Comparison of ENCODE assay signal across 1 cellular context in the genomic region with DNA sequence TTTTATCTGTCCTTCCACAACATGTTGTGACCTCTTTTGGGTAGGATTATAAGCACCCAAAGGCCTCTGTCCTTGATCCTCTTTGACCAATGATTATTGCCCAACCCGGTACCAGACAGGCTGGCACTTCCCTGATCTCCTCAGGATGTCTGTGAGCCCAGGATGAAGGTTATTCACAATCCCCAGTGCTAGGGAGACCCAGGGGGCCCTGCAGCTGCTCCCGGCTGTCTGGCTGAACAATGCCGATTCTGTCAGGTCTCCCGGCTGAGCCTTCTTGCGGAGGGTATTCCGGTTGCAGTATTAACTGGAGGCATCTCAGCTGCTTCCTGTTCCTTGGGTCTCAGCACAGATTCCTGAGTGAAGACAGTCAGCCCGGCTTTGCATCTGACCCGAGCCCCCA.
TF ChIP-seq lines count a peak whose summit lies in the region.

No MANE protein-coding gene starts in this region.

TF ChIP-seq in GM23338, 12 proteins besides CTCF, POLR2A, EP300 and RAD21:
- no peak for TF ChIP-seq ZNF462 (CRISPR knock-in tag; IDR thresholded peaks at IDR 0.05)
- TF ChIP-seq, protein P1, sequence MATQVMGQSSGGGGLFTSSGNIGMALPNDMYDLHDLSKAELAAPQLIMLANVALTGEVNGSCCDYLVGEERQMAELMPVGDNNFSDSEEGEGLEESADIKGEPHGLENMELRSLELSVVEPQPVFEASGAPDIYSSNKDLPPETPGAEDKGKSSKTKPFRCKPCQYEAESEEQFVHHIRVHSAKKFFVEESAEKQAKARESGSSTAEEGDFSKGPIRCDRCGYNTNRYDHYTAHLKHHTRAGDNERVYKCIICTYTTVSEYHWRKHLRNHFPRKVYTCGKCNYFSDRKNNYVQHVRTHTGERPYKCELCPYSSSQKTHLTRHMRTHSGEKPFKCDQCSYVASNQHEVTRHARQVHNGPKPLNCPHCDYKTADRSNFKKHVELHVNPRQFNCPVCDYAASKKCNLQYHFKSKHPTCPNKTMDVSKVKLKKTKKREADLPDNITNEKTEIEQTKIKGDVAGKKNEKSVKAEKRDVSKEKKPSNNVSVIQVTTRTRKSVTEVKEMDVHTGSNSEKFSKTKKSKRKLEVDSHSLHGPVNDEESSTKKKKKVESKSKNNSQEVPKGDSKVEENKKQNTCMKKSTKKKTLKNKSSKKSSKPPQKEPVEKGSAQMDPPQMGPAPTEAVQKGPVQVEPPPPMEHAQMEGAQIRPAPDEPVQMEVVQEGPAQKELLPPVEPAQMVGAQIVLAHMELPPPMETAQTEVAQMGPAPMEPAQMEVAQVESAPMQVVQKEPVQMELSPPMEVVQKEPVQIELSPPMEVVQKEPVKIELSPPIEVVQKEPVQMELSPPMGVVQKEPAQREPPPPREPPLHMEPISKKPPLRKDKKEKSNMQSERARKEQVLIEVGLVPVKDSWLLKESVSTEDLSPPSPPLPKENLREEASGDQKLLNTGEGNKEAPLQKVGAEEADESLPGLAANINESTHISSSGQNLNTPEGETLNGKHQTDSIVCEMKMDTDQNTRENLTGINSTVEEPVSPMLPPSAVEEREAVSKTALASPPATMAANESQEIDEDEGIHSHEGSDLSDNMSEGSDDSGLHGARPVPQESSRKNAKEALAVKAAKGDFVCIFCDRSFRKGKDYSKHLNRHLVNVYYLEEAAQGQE (IDR thresholded peaks at IDR 0.05; ENCODE audit: unreplicated experiment) = no peak
- no peak for TF ChIP-seq ZNF331 (CRISPR knock-in tag; IDR thresholded peaks at IDR 0.05; ENCODE audit: low read depth)
- no peak for TF ChIP-seq EZH2phosphoT487 (IDR thresholded peaks at IDR 0.05; ENCODE audit: unreplicated experiment)
- no peak for TF ChIP-seq ZNF114 (CRISPR knock-in tag; IDR thresholded peaks at IDR 0.05)
- TF ChIP-seq JUNB (IDR thresholded peaks at IDR 0.05; ENCODE audit: unreplicated experiment) = no peak
- no peak for TF ChIP-seq EZH2 (IDR thresholded peaks at IDR 0.05; ENCODE audit: low read depth, unreplicated experiment)
- TF ChIP-seq NANOG (IDR thresholded peaks at IDR 0.05; ENCODE audit: borderline replicate concordance) = no peak
- TF ChIP-seq POLR2AphosphoS5 (IDR thresholded peaks at IDR 0.05; ENCODE audit: low read depth) = no peak
- TF ChIP-seq, protein P2, sequence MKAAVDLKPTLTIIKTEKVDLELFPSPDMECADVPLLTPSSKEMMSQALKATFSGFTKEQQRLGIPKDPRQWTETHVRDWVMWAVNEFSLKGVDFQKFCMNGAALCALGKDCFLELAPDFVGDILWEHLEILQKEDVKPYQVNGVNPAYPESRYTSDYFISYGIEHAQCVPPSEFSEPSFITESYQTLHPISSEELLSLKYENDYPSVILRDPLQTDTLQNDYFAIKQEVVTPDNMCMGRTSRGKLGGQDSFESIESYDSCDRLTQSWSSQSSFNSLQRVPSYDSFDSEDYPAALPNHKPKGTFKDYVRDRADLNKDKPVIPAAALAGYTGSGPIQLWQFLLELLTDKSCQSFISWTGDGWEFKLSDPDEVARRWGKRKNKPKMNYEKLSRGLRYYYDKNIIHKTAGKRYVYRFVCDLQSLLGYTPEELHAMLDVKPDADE (IDR thresholded peaks at IDR 0.05) = no peak
- TF ChIP-seq STAT1 (IDR thresholded peaks at IDR 0.05; ENCODE audit: unreplicated experiment) = no peak
- no peak for TF ChIP-seq CREB1 (CRISPR knock-in tag; IDR thresholded peaks at IDR 0.05; ENCODE audit: low read depth)
